8 cellular contexts compared by ENCODE assay signal in the genomic region with DNA sequence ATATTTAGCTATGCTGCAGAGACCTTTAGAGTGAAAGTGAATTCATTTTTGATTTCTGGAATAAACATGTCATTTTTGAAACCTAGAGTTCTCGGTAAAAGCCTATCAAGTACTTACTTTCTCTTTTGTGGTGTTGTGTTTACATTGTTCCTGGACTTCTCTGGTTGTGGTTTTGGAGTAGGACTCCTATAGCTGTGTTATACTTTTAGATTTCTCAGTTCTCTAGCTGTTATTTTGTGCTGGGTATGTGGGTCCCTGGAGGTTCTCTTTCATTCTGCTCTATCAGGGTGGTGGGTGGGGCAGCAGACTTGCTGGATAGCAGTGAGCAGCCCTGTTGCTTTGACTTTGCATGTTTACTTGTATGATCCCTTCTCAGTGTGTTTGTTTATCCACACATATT. TPM values are rescaled to one million over a fixed set of nuclear protein-coding genes. Genes with fewer than 3 reads are reported as not detected.
DNase-seq lines count a peak whose midpoint lies in the region; ATAC-seq and TF ChIP-seq lines count a peak whose summit lies in the region.

No MANE protein-coding gene starts in this region.

- peak overlapping the region; percentile 72 for H3K4me3 Mint-ChIP-seq in T-helper 1 cell treated with Interleukin-12 subunit alpha and Interleukin-12 subunit beta and Interleukin-4 antibody, amounts not matched to agents 30 μg/mL and 1 μg/mL, for 36 hours
- no peak overlapping the region for H3K4me3 Mint-ChIP-seq in endothelial cell (ENCODE audit: unreplicated experiment)

- H3K4me1 Mint-ChIP-seq in T-helper 1 cell treated with Interleukin-12 subunit alpha and Interleukin-12 subunit beta and Interleukin-4 antibody, amounts not matched to agents 30 μg/mL and 1 μg/mL, for 36 hours (ENCODE audit: low read depth): peaks cover 20% of the 10 kb centered on the region
- H3K4me1 Mint-ChIP-seq in endothelial cell (ENCODE audit: unreplicated experiment): no peaks in the 10 kb centered on the region

- intact Hi-C loops in right cardiac atrium (cut with DNase I) (no loop called here), Right ventricle myocardium superior (cut with DNase I) (no loop called here), colonic mucosa (cut with DNase I) (no loop called here)

- H3K4me3 ChIP-seq in right cardiac atrium (ENCODE audit: low read length): peak overlapping the region; percentile 51
- peak overlapping the region in 2 of 3 donors; percentile 45 to 60 for H3K4me3 ChIP-seq in liver (ENCODE audit: low read depth in 1 of 3, low read length in 3 of 3)
- H3K4me3 ChIP-seq in colonic mucosa: no peak overlapping the region

- TF ChIP-seq CTCF in liver (IDR thresholded peaks at IDR 0.05; ENCODE audit: low read depth, low read length, missing input control): no peak
- no peak for TF ChIP-seq CTCF in endothelial cell (IDR thresholded peaks at IDR 0.05; ENCODE audit: unreplicated experiment)
- TF ChIP-seq CTCF in colonic mucosa (IDR thresholded peaks at IDR 0.05): no peak

- H3K27me3 ChIP-seq in right cardiac atrium (ENCODE audit: control insufficient read depth, insufficient read depth) (no peaks in the 10 kb centered on the region), liver (ENCODE audit: control insufficient read depth in 4 of 4, insufficient read depth in 4 of 4, low read length in 3 of 4) (no peaks in the 10 kb centered on the region), colonic mucosa (no peaks in the 10 kb centered on the region)

- no peaks in the 10 kb centered on the region for H3K27me3 Mint-ChIP-seq in T-helper 1 cell treated with Interleukin-12 subunit alpha and Interleukin-12 subunit beta and Interleukin-4 antibody, amounts not matched to agents 30 μg/mL and 1 μg/mL, for 36 hours (ENCODE audit: low read depth)
- no peaks in the 10 kb centered on the region for H3K27me3 Mint-ChIP-seq in endothelial cell (ENCODE audit: unreplicated experiment)

- no peaks in the 10 kb centered on the region for H3K9me3 ChIP-seq in right cardiac atrium (ENCODE audit: control insufficient read depth, low read length)
- no peaks in the 10 kb centered on the region for H3K9me3 ChIP-seq in liver (ENCODE audit: control insufficient read depth in 4 of 4, low read length in 3 of 4)
- H3K9me3 ChIP-seq in colonic mucosa: no peaks in the 10 kb centered on the region

- H3K27ac Mint-ChIP-seq in T-helper 1 cell treated with Interleukin-12 subunit alpha and Interleukin-12 subunit beta and Interleukin-4 antibody, amounts not matched to agents 30 μg/mL and 1 μg/mL, for 36 hours: peak overlapping the region; percentile 16
- no peak overlapping the region for H3K27ac Mint-ChIP-seq in endothelial cell (ENCODE audit: unreplicated experiment)

- peak in 1 of 2 donors; percentile 15 for TF ChIP-seq RAD21 in liver (IDR thresholded peaks at IDR 0.05)

- H3K36me3 Mint-ChIP-seq in T-helper 1 cell treated with Interleukin-12 subunit alpha and Interleukin-12 subunit beta and Interleukin-4 antibody, amounts not matched to agents 30 μg/mL and 1 μg/mL, for 36 hours (ENCODE audit: low read depth): peaks cover 22% of the 10 kb centered on the region
- H3K36me3 Mint-ChIP-seq in endothelial cell (ENCODE audit: low read depth, unreplicated experiment): no peaks in the 10 kb centered on the region

- 26% methylated on average over 1 of the region's 1 CpG for WGBS in right cardiac atrium
- WGBS in liver: 6% methylated on average over 1 of the region's 1 CpG

- H3K27ac ChIP-seq in right cardiac atrium (ENCODE audit: low read length) (no peak overlapping the region), liver (ENCODE audit: low read depth in 1 of 2, low read length in 2 of 2) (peak overlapping the region; percentile 78 to 82), colonic mucosa (no peak overlapping the region)

- H3K36me3 ChIP-seq in liver (ENCODE audit: control insufficient read depth in 4 of 4, insufficient read depth in 3 of 4, low read depth in 1 of 4, low read length in 3 of 4) (peaks cover 2 to 4% (median 2%) of the 10 kb centered on the region in 4 donors), colonic mucosa (no peaks in the 10 kb centered on the region)

- ATAC-seq in right cardiac atrium (no peak), Right ventricle myocardium superior (ENCODE audit: poor library complexity) (no peak), HG02943 (IDR thresholded peaks at IDR 0.05; ENCODE audit: low read depth, unreplicated experiment) (peak; percentile 68)

- H3K4me1 ChIP-seq in right cardiac atrium (ENCODE audit: control insufficient read depth, insufficient read depth, low read length) (no peaks in the 10 kb centered on the region), liver (ENCODE audit: control insufficient read depth in 4 of 4, insufficient read depth in 4 of 4, low read length in 3 of 4) (peaks cover 5 to 32% (median 19%) of the 10 kb centered on the region in 4 donors), colonic mucosa (no peaks in the 10 kb centered on the region)

- peak overlapping the region; percentile 48 to 93 for H3K9ac ChIP-seq in liver (ENCODE audit: low read depth in 1 of 2, low read length in 2 of 2)
- H3K9ac ChIP-seq in colonic mucosa (ENCODE audit: low read depth in 2 of 2, low read length in 2 of 2): no peak overlapping the region

- DNase-seq in right cardiac atrium (peak in 1 of 3 donors; percentile 36), Right ventricle myocardium superior (no peak), endothelial cell (ENCODE audit: low spot score) (no peak), colonic mucosa (no peak), NCI-H2081 (lab: John Stamatoyannopoulos, UW) (no peak)

- H3K9me3 Mint-ChIP-seq in T-helper 1 cell treated with Interleukin-12 subunit alpha and Interleukin-12 subunit beta and Interleukin-4 antibody, amounts not matched to agents 30 μg/mL and 1 μg/mL, for 36 hours: no peaks in the 10 kb centered on the region
- H3K9me3 Mint-ChIP-seq in endothelial cell (ENCODE audit: unreplicated experiment): no peaks in the 10 kb centered on the region

TF ChIP-seq in liver, 16 proteins besides CTCF, POLR2A, EP300 and RAD21:
- TF ChIP-seq, protein P1, sequence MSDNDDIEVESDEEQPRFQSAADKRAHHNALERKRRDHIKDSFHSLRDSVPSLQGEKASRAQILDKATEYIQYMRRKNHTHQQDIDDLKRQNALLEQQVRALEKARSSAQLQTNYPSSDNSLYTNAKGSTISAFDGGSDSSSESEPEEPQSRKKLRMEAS (IDR thresholded peaks at IDR 0.05): no peak
- TF ChIP-seq FOXA2 (IDR thresholded peaks at IDR 0.05) (peak; percentile 13), SP1 (IDR thresholded peaks at IDR 0.05) (no peak), FOXA1 (IDR thresholded peaks at IDR 0.05) (no peak), YY1 (IDR thresholded peaks at IDR 0.05) (peak; percentile 37), RXRA (IDR thresholded peaks at IDR 0.05) (no peak), TAF1 (conservative IDR thresholded peaks at IDR 0.05) (no peak), NR2F2 (IDR thresholded peaks at IDR 0.05) (no peak)
- TF ChIP-seq, protein P2, sequence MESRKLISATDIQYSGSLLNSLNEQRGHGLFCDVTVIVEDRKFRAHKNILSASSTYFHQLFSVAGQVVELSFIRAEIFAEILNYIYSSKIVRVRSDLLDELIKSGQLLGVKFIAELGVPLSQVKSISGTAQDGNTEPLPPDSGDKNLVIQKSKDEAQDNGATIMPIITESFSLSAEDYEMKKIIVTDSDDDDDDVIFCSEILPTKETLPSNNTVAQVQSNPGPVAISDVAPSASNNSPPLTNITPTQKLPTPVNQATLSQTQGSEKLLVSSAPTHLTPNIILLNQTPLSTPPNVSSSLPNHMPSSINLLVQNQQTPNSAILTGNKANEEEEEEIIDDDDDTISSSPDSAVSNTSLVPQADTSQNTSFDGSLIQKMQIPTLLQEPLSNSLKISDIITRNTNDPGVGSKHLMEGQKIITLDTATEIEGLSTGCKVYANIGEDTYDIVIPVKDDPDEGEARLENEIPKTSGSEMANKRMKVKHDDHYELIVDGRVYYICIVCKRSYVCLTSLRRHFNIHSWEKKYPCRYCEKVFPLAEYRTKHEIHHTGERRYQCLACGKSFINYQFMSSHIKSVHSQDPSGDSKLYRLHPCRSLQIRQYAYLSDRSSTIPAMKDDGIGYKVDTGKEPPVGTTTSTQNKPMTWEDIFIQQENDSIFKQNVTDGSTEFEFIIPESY (IDR thresholded peaks at IDR 0.05): no peak
- TF ChIP-seq, protein P3, sequence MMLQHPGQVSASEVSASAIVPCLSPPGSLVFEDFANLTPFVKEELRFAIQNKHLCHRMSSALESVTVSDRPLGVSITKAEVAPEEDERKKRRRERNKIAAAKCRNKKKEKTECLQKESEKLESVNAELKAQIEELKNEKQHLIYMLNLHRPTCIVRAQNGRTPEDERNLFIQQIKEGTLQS (IDR thresholded peaks at IDR 0.05): no peak
- TF ChIP-seq, protein P4, sequence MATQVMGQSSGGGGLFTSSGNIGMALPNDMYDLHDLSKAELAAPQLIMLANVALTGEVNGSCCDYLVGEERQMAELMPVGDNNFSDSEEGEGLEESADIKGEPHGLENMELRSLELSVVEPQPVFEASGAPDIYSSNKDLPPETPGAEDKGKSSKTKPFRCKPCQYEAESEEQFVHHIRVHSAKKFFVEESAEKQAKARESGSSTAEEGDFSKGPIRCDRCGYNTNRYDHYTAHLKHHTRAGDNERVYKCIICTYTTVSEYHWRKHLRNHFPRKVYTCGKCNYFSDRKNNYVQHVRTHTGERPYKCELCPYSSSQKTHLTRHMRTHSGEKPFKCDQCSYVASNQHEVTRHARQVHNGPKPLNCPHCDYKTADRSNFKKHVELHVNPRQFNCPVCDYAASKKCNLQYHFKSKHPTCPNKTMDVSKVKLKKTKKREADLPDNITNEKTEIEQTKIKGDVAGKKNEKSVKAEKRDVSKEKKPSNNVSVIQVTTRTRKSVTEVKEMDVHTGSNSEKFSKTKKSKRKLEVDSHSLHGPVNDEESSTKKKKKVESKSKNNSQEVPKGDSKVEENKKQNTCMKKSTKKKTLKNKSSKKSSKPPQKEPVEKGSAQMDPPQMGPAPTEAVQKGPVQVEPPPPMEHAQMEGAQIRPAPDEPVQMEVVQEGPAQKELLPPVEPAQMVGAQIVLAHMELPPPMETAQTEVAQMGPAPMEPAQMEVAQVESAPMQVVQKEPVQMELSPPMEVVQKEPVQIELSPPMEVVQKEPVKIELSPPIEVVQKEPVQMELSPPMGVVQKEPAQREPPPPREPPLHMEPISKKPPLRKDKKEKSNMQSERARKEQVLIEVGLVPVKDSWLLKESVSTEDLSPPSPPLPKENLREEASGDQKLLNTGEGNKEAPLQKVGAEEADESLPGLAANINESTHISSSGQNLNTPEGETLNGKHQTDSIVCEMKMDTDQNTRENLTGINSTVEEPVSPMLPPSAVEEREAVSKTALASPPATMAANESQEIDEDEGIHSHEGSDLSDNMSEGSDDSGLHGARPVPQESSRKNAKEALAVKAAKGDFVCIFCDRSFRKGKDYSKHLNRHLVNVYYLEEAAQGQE (IDR thresholded peaks at IDR 0.05): peak; percentile 70

RNA-seq across cellular contexts. Expression of a gene that starts 25.6 kb away (rescaled TPM):
- total RNA-seq in right cardiac atrium (10 to 100 TPM; 12.9 to 27.6 (median 16.3) TPM), Right ventricle myocardium superior (6.2 TPM), liver (100 to 1,000 TPM; 448 to 721 TPM), endothelial cell (ENCODE audit: unreplicated experiment) (118 TPM), colonic mucosa (100 to 1,000 TPM in 1 of 2 donors, 10 to 100 TPM in 1; 51.7 to 290 TPM)
- polyA plus RNA-seq in right cardiac atrium (29.0 TPM), liver (100 to 1,000 TPM; 153 to 204 TPM)

Comparison
In these comparisons a context has a peak if more than half of its experiments do, and no peak if none do; other contexts are left out.
1. H3K27ac ChIP-seq: peak in liver (2 of 2); none in right cardiac atrium (single experiment) and colonic mucosa (single experiment).
2. H3K9ac ChIP-seq: peak in liver (2 of 2); none in colonic mucosa (0 of 2).